1 cellular context compared by ENCODE assay signal in the genomic region with DNA sequence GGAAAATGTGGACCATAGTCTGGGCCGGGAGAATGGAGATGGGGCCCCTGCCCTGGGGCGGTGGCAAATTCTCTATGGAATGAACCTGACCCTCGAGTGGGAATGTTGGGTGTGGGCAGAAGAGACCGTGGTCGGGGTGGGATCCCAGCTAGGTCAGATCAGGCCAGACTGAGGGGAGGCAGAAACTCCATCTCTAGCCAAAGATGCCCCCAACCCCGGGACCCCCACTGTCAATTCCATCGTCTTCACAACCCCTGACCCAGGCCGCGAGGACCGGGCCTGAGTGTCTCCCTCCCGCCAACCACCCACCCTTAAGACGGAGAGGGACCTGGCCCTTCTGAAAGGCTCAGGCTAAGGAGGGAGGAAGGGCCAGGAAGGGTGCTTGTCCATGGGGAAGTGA.
TF ChIP-seq lines count a peak whose summit lies in the region.

No MANE protein-coding gene starts in this region.

TF ChIP-seq in HepG2, 621 proteins besides CTCF, POLR2A, EP300 and RAD21:
- no peak for TF ChIP-seq ZNF576 (CRISPR knock-in tag; IDR thresholded peaks at IDR 0.05)
- no peak for TF ChIP-seq ZNF788 (CRISPR knock-in tag; IDR thresholded peaks at IDR 0.05; ENCODE audit: borderline replicate concordance)
- TF ChIP-seq, protein P1, sequence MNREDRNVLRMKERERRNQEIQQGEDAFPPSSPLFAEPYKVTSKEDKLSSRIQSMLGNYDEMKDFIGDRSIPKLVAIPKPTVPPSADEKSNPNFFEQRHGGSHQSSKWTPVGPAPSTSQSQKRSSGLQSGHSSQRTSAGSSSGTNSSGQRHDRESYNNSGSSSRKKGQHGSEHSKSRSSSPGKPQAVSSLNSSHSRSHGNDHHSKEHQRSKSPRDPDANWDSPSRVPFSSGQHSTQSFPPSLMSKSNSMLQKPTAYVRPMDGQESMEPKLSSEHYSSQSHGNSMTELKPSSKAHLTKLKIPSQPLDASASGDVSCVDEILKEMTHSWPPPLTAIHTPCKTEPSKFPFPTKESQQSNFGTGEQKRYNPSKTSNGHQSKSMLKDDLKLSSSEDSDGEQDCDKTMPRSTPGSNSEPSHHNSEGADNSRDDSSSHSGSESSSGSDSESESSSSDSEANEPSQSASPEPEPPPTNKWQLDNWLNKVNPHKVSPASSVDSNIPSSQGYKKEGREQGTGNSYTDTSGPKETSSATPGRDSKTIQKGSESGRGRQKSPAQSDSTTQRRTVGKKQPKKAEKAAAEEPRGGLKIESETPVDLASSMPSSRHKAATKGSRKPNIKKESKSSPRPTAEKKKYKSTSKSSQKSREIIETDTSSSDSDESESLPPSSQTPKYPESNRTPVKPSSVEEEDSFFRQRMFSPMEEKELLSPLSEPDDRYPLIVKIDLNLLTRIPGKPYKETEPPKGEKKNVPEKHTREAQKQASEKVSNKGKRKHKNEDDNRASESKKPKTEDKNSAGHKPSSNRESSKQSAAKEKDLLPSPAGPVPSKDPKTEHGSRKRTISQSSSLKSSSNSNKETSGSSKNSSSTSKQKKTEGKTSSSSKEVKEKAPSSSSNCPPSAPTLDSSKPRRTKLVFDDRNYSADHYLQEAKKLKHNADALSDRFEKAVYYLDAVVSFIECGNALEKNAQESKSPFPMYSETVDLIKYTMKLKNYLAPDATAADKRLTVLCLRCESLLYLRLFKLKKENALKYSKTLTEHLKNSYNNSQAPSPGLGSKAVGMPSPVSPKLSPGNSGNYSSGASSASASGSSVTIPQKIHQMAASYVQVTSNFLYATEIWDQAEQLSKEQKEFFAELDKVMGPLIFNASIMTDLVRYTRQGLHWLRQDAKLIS (CRISPR knock-in tag; IDR thresholded peaks at IDR 0.05): no peak
- no peak for TF ChIP-seq ARNTL (CRISPR knock-in tag; IDR thresholded peaks at IDR 0.05)
- TF ChIP-seq FOXA3 (CRISPR knock-in tag; IDR thresholded peaks at IDR 0.05): no peak
- no peak for TF ChIP-seq NFE2L2 (IDR thresholded peaks at IDR 0.05; ENCODE audit: low read length)
- no peak for TF ChIP-seq ZNF563 (CRISPR knock-in tag; IDR thresholded peaks at IDR 0.05)
- no peak for TF ChIP-seq JARID2 (CRISPR knock-in tag; IDR thresholded peaks at IDR 0.05; ENCODE audit: insufficient replicate concordance)
- TF ChIP-seq FOXO4 (CRISPR knock-in tag; conservative IDR thresholded peaks at IDR 0.05): no peak
- TF ChIP-seq BHLHE40 (IDR thresholded peaks at IDR 0.05; ENCODE audit: low read length): no peak
- TF ChIP-seq NPAS2 (CRISPR knock-in tag; IDR thresholded peaks at IDR 0.05; ENCODE audit: borderline replicate concordance): no peak
- no peak for TF ChIP-seq ZKSCAN5 (CRISPR knock-in tag; IDR thresholded peaks at IDR 0.05)
